ENCODE assay signal across 8 cellular contexts in the genomic region with DNA sequence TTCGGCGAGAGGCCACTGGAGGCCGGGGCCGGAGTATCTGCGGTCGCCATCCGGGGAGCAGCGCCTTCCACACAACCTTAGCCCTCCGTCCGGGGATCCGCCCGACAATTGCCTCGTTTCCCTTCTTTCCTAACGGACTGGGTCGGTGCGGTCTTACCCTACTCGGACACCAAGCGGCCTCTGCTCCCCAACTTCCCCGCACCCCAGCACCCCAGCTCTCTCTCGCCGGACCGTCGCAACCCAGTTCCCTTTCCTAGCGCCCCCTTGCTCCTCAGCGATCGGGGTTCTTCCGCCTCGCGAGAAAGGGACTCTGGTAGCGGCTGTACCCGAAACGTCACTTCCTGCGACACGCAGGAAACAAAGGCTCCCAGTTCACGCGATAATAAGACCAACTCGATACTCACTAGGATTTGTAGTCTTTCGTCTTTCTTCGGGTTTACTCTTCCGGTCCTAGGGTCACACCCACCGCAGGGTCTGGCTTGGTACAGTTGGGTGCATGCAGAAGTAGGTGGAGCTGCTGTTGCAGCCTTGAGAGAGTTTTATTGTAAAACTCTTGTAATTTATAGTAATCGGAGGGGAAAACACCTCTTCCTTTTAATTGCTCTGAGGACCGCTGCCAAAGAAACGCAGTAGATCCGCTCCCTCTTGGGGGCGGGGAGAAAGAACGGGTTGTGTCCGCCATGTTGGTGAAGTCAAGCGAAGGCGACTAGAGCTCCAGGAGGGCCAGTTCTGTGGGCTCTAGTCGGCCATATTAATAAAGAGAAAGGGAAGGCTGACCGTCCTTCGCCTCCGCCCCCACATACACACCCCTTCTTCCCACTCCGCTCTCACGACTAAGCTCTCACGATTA. TPM values are rescaled to one million over a fixed set of nuclear protein-coding genes. Genes with fewer than 3 reads are reported as not detected.
DNase-seq lines count a peak whose midpoint lies in the region; ATAC-seq, FAIRE-seq and TF ChIP-seq lines count a peak whose summit lies in the region.

Gene THAP2 (plus strand): TSS at position 741 of the 850 bp plus-strand sequence. CDS start 209 bp downstream, outside the sequence.
A gene with protein sequence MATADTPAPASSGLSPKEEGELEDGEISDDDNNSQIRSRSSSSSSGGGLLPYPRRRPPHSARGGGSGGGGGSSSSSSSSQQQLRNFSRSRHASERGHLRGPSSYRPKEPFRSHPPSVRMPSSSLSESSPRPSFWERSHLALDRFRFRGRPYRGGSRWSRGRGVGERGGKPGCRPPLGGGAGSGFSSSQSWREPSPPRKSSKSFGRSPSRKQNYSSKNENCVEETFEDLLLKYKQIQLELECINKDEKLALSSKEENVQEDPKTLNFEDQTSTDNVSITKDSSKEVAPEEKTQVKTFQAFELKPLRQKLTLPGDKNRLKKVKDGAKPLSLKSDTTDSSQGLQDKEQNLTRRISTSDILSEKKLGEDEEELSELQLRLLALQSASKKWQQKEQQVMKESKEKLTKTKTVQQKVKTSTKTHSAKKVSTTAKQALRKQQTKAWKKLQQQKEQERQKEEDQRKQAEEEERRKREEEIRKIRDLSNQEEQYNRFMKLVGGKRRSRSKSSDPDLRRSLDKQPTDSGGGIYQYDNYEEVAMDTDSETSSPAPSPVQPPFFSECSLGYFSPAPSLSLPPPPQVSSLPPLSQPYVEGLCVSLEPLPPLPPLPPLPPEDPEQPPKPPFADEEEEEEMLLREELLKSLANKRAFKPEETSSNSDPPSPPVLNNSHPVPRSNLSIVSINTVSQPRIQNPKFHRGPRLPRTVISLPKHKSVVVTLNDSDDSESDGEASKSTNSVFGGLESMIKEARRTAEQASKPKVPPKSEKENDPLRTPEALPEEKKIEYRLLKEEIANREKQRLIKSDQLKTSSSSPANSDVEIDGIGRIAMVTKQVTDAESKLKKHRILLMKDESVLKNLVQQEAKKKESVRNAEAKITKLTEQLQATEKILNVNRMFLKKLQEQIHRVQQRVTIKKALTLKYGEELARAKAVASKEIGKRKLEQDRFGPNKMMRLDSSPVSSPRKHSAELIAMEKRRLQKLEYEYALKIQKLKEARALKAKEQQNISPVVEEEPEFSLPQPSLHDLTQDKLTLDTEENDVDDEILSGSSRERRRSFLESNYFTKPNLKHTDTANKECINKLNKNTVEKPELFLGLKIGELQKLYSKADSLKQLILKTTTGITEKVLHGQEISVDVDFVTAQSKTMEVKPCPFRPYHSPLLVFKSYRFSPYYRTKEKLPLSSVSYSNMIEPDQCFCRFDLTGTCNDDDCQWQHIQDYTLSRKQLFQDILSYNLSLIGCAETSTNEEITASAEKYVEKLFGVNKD (N-terminal part only) (minus strand): TSS at position 288 of the 850 bp plus-strand sequence. CDS start 238 bp downstream, at position 50.

- H3K36me3 ChIP-seq in kidney (ENCODE audit: control insufficient read depth in 1 of 2, insufficient read depth in 2 of 2, low read length in 2 of 2), result peaks cover 7 to 16% of the 10 kb centered on the region in 2 donors

- intact Hi-C loops in kidney (cut with DNase I), result no loop called here

- peak within 1 kb of the TSS; percentile 98 to 99 for H3K27ac ChIP-seq in kidney (ENCODE audit: low read depth in 2 of 2, low read length in 2 of 2)

- peak within 1 kb of the TSS; percentile 97 to 98 for H3K4me3 ChIP-seq in kidney (ENCODE audit: low read length in 2 of 2)

- peak within 1 kb of the TSS; percentile 99 for H3K9ac ChIP-seq in kidney (ENCODE audit: low read length in 2 of 2)

- H3K9me3 ChIP-seq in kidney (ENCODE audit: control insufficient read depth in 1 of 2, low read length in 2 of 2), result no peaks in the 10 kb centered on the region

- peaks cover 2 to 6% of the 10 kb centered on the region in 2 donors for H3K4me1 ChIP-seq in kidney (ENCODE audit: control insufficient read depth in 1 of 2, insufficient read depth in 1 of 2, low read depth in 1 of 2, low read length in 2 of 2)

- peak; percentile 91 for ATAC-seq in GM19035 (IDR thresholded peaks at IDR 0.05; ENCODE audit: unreplicated experiment)
- ATAC-seq in HG03354 (IDR thresholded peaks at IDR 0.05; ENCODE audit: poor library complexity, severe bottlenecking, unreplicated experiment), result peak; percentile 94

- FAIRE-seq in kidney (lab: Jason Lieb, UNC), result peak; percentile 88

- TF ChIP-seq CTCF in kidney (IDR thresholded peaks at IDR 0.05; ENCODE audit: borderline replicate concordance, extremely low read depth, insufficient read depth), result no peak

- DNase-seq in AML-193 (lab: John Stamatoyannopoulos, UW) (peak; percentile 99 to 100), NCI-H446 (lab: John Stamatoyannopoulos, UW) (peak; percentile 97), cerebellum (ENCODE audit: low spot score) (peak; percentile 97), kidney (peak; percentile 97)
- peak; percentile 81 for DNase-seq in activated CD4-positive, CD25-positive, alpha-beta regulatory T cell treated with anti-CD3 and anti-CD28 coated beads, Interleukin-2, amount 50 U/mL, for 72 hours
- peak; percentile 90 for DNase-seq in stimulated activated CD4-positive, alpha-beta T cell treated with anti-CD3 and anti-CD28 coated beads, Interleukin-15, amount 100 ng/mL, for 24 hours

RNA-seq across cellular contexts. Expression of gene THAP2, which starts in this region (rescaled TPM):
- total RNA-seq in cerebellum (29.1 TPM), kidney (3.2 TPM)
- 5.0 TPM for polyA plus RNA-seq in kidney (ENCODE audit: insufficient read depth, low read depth, low replicate concordance)

RNA-seq across cellular contexts. Expression of the second gene that starts in this region (rescaled TPM):
- total RNA-seq in cerebellum (68.7 TPM), kidney (42.4 TPM)
- 11.2 TPM for polyA plus RNA-seq in kidney (ENCODE audit: insufficient read depth, low read depth, low replicate concordance)

Comparison
In these comparisons a context has a peak if more than half of its experiments do, and no peak if none do; other contexts are left out.
1. Peak in every context shown above with its lines: DNase-seq, ATAC-seq, H3K4me3 ChIP-seq and H3K27ac ChIP-seq.